ENCODE assay signal across 40 cellular contexts in the genomic region with DNA sequence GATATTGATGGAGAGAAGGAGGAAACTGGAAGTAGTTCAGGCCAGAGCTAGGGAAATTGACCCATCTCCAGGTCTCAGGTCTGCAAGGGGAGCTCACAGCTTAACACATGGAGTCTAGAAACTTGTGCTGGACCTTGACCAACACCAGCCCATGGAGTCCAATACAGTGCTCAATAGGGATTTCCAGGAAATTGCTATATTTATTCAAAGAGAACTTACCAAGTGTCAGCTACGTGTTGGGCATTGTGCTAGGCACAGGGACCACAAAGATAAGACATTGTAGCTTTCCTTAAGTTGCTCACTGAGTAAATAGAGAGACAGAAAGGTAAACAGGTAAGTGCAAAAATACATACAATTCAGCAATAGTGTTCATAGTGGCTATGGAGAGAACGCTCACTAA.
"Had no signal": no experiment of that assay in that cellular context is flagged by ENCODE, and none has a peak within 500 bp of the region (broad histone marks: within the 10 kb centered on the region; RNA-seq: fewer than 3 reads in every experiment).

No MANE protein-coding gene starts in this region.

- H3K4me1 ChIP-seq: ascending aorta, body of pancreas, breast epithelium had no signal

- ATAC-seq: activated naive CD4-positive, alpha-beta T cell treated with anti-CD3 and anti-CD28 coated beads, Interleukin-2, amount 50 U/mL, for 72 hours; activated naive CD8-positive, alpha-beta T cell treated with anti-CD3 and anti-CD28 coated beads, Interleukin-2, amount 50 U/mL, for 24 hours; activated T-cell treated with anti-CD3 and anti-CD28 coated beads, Interleukin-2, amount 50 U/mL, for 4 hours; activated T-cell treated with anti-CD3 and anti-CD28 coated beads, Interleukin-2, amount 50 U/mL, for 72 hours; activated T-helper 17 cell treated with anti-CD3 and anti-CD28 coated beads, Interleukin-2, amount 50 U/mL, for 72 hours; body of pancreas had no signal

- H3K27ac Mint-ChIP-seq: activated naive CD4-positive, alpha-beta T cell treated with anti-CD3 and anti-CD28 coated beads for 36 hours; activated naive CD4-positive, alpha-beta T cell treated with anti-CD3 and anti-CD28 coated beads, Interleukin-2, amount 10 ng/mL, durations not matched to agents 7 days and 5 days; activated naive CD4-positive, alpha-beta T cell treated with anti-CD3 and anti-CD28 coated beads, Interleukin-2, amount 50 U/mL, for 24 hours; activated naive CD4-positive, alpha-beta T cell treated with anti-CD3 and anti-CD28 coated beads, Interleukin-2, amount 50 U/mL, for 72 hours; activated naive CD8-positive, alpha-beta T cell; activated naive CD8-positive, alpha-beta T cell treated with anti-CD3 and anti-CD28 coated beads for 36 hours; activated naive CD8-positive, alpha-beta T cell treated with anti-CD3 and anti-CD28 coated beads, Interleukin-2, amount 10 ng/mL, durations not matched to agents 7 days and 5 days; activated naive CD8-positive, alpha-beta T cell treated with anti-CD3 and anti-CD28 coated beads, Interleukin-2, amount 50 U/mL, for 24 hours; activated T-cell treated with anti-CD3 and anti-CD28 coated beads, Interleukin-2, amount 50 U/mL, for 24 hours; activated T-cell treated with anti-CD3 and anti-CD28 coated beads, Interleukin-2, amount 50 U/mL, for 72 hours; activated T-helper 1 cell treated with anti-CD3 and anti-CD28 coated beads, Interleukin-12 subunit alpha, Interleukin-12 subunit beta, Interleukin-2, Interleukin-4 antibody, amounts not matched to agents 30 ng/mL and 10 ng/mL and 1 ng/mL, durations not matched to agents 14 hours and 24 hours and 36 hours; activated T-helper 17 cell treated with anti-CD3 and anti-CD28 coated beads, Interleukin-2, amount 50 U/mL, for 72 hours; activated T-helper 2 cell treated with anti-CD3 and anti-CD28 coated beads, Interferon-gamma antibody, Interleukin-2, Interleukin-4, amounts not matched to agents 10 μg/mL and 5 μg/mL and 100 μg/mL, durations not matched to agents 14 hours and 24 hours and 36 hours had no signal

- FAIRE-seq: astrocyte, bronchial epithelial cell had no signal

- H3K4me3 ChIP-seq: adrenal gland, ascending aorta, body of pancreas, breast epithelium, cardiac muscle cell had no signal

- H3K27ac ChIP-seq: adrenal gland, ascending aorta, body of pancreas, brain microvascular endothelial cell, breast epithelium, cardiac muscle cell had no signal

- H3K36me3 Mint-ChIP-seq: activated naive CD4-positive, alpha-beta T cell treated with anti-CD3 and anti-CD28 coated beads, Interleukin-2, amount 10 ng/mL, durations not matched to agents 7 days and 5 days; activated naive CD4-positive, alpha-beta T cell treated with anti-CD3 and anti-CD28 coated beads, Interleukin-2, amount 50 U/mL, for 24 hours; activated naive CD4-positive, alpha-beta T cell treated with anti-CD3 and anti-CD28 coated beads, Interleukin-2, amount 50 U/mL, for 72 hours; activated naive CD8-positive, alpha-beta T cell; activated naive CD8-positive, alpha-beta T cell treated with anti-CD3 and anti-CD28 coated beads for 36 hours; activated naive CD8-positive, alpha-beta T cell treated with anti-CD3 and anti-CD28 coated beads, Interleukin-2, amount 10 ng/mL, durations not matched to agents 7 days and 5 days; brain had no signal

- H3K4me3 Mint-ChIP-seq: activated naive CD4-positive, alpha-beta T cell treated with anti-CD3 and anti-CD28 coated beads for 36 hours; activated naive CD4-positive, alpha-beta T cell treated with anti-CD3 and anti-CD28 coated beads, Interleukin-2, amount 10 ng/mL, durations not matched to agents 7 days and 5 days; activated naive CD4-positive, alpha-beta T cell treated with anti-CD3 and anti-CD28 coated beads, Interleukin-2, amount 50 U/mL, for 24 hours; activated naive CD8-positive, alpha-beta T cell; activated naive CD8-positive, alpha-beta T cell treated with anti-CD3 and anti-CD28 coated beads for 36 hours; activated naive CD8-positive, alpha-beta T cell treated with anti-CD3 and anti-CD28 coated beads, Interleukin-2, amount 10 ng/mL, durations not matched to agents 7 days and 5 days; activated naive CD8-positive, alpha-beta T cell treated with anti-CD3 and anti-CD28 coated beads, Interleukin-2, amount 50 U/mL, for 24 hours; activated T-cell treated with anti-CD3 and anti-CD28 coated beads, Interleukin-2, amount 50 U/mL, for 24 hours; activated T-cell treated with anti-CD3 and anti-CD28 coated beads, Interleukin-2, amount 50 U/mL, for 4 hours; activated T-cell treated with anti-CD3 and anti-CD28 coated beads, Interleukin-2, amount 50 U/mL, for 72 hours; activated T-helper 1 cell treated with anti-CD3 and anti-CD28 coated beads, Interleukin-12 subunit alpha, Interleukin-12 subunit beta, Interleukin-2, Interleukin-4 antibody, amounts not matched to agents 30 ng/mL and 10 ng/mL and 1 ng/mL, durations not matched to agents 14 hours and 24 hours and 36 hours; activated T-helper 17 cell treated with anti-CD3 and anti-CD28 coated beads, Interleukin-2, amount 50 U/mL, for 72 hours; central memory CD8-positive, alpha-beta T cell had no signal

- DNase-seq: activated effector memory CD4-positive, alpha-beta T cell treated with anti-CD3 and anti-CD28 coated beads, Interleukin-2, amount 50 U/mL, for 16 hours; activated effector memory CD4-positive, alpha-beta T cell treated with Interleukin-2 at 50 U/mL for 16 hours; activated gamma-delta T cell; activated gamma-delta T cell treated with Interleukin-2 at 50 U/mL for 16 hours; activated naive CD4-positive, alpha-beta T cell; activated naive CD4-positive, alpha-beta T cell treated with anti-CD3 and anti-CD28 coated beads for 36 hours; activated naive CD4-positive, alpha-beta T cell treated with anti-CD3 and anti-CD28 coated beads, Interleukin-2, amount 10 ng/mL, durations not matched to agents 7 days and 5 days; activated naive CD4-positive, alpha-beta T cell treated with anti-CD3 and anti-CD28 coated beads, Interleukin-2, amount 50 U/mL, for 16 hours; activated naive CD4-positive, alpha-beta T cell treated with Interleukin-2 at 50 U/mL for 16 hours; activated naive CD8-positive, alpha-beta T cell treated with anti-CD3 and anti-CD28 coated beads for 36 hours; activated naive CD8-positive, alpha-beta T cell treated with anti-CD3 and anti-CD28 coated beads, Interleukin-2, amount 10 ng/mL, durations not matched to agents 7 days and 5 days; activated naive CD8-positive, alpha-beta T cell treated with anti-CD3 and anti-CD28 coated beads, Interleukin-2, amount 50 U/mL, for 24 hours; activated T-cell treated with anti-CD3 and anti-CD28 coated beads, Interleukin-2, amount 50 U/mL, for 1 hour; activated T-cell treated with anti-CD3 and anti-CD28 coated beads, Interleukin-2, amount 50 U/mL, for 24 hours; activated T-cell treated with anti-CD3 and anti-CD28 coated beads, Interleukin-2, amount 50 U/mL, for 4 hours; activated T-cell treated with anti-CD3 and anti-CD28 coated beads, Interleukin-2, amount 50 U/mL, for 48 hours; activated T-cell treated with anti-CD3 and anti-CD28 coated beads, Interleukin-2, amount 50 U/mL, for 72 hours; adrenal gland; amniotic stem cell; amygdala; anterior cingulate cortex; aorta; body of pancreas; brain microvascular endothelial cell; caudate nucleus; central memory CD4-positive, alpha-beta T cell; cerebellar nuclear complex had no signal

- H3K27me3 ChIP-seq: adrenal gland, ascending aorta, body of pancreas, brain microvascular endothelial cell, breast epithelium, cardiac muscle cell had no signal

- H3K9me3 Mint-ChIP-seq: activated naive CD4-positive, alpha-beta T cell treated with anti-CD3 and anti-CD28 coated beads for 36 hours; activated naive CD4-positive, alpha-beta T cell treated with anti-CD3 and anti-CD28 coated beads, Interleukin-2, amount 10 ng/mL, durations not matched to agents 7 days and 5 days; activated naive CD4-positive, alpha-beta T cell treated with anti-CD3 and anti-CD28 coated beads, Interleukin-2, amount 50 U/mL, for 24 hours; activated naive CD4-positive, alpha-beta T cell treated with anti-CD3 and anti-CD28 coated beads, Interleukin-2, amount 50 U/mL, for 72 hours; activated naive CD8-positive, alpha-beta T cell treated with anti-CD3 and anti-CD28 coated beads for 36 hours; activated naive CD8-positive, alpha-beta T cell treated with anti-CD3 and anti-CD28 coated beads, Interleukin-2, amount 10 ng/mL, durations not matched to agents 7 days and 5 days; activated naive CD8-positive, alpha-beta T cell treated with anti-CD3 and anti-CD28 coated beads, Interleukin-2, amount 50 U/mL, for 24 hours; activated T-cell treated with anti-CD3 and anti-CD28 coated beads, Interleukin-2, amount 50 U/mL, for 24 hours; activated T-cell treated with anti-CD3 and anti-CD28 coated beads, Interleukin-2, amount 50 U/mL, for 4 hours; activated T-cell treated with anti-CD3 and anti-CD28 coated beads, Interleukin-2, amount 50 U/mL, for 72 hours; activated T-helper 1 cell treated with anti-CD3 and anti-CD28 coated beads, Interleukin-12 subunit alpha, Interleukin-12 subunit beta, Interleukin-2, Interleukin-4 antibody, amounts not matched to agents 30 ng/mL and 10 ng/mL and 1 ng/mL, durations not matched to agents 14 hours and 24 hours and 36 hours; activated T-helper 17 cell treated with anti-CD3 and anti-CD28 coated beads, Interleukin-2, amount 50 U/mL, for 72 hours; activated T-helper 2 cell treated with anti-CD3 and anti-CD28 coated beads, Interferon-gamma antibody, Interleukin-2, Interleukin-4, amounts not matched to agents 10 μg/mL and 5 μg/mL and 100 μg/mL, durations not matched to agents 14 hours and 24 hours and 36 hours; brain; central memory CD8-positive, alpha-beta T cell had no signal

- H3K36me3 ChIP-seq: adrenal gland, ascending aorta, brain microvascular endothelial cell, breast epithelium, cardiac muscle cell had no signal

- H3K9me3 ChIP-seq: adrenal gland, ascending aorta, body of pancreas, breast epithelium had no signal

- H3K4me1 Mint-ChIP-seq: activated naive CD4-positive, alpha-beta T cell treated with anti-CD3 and anti-CD28 coated beads, Interleukin-2, amount 10 ng/mL, durations not matched to agents 7 days and 5 days; activated naive CD4-positive, alpha-beta T cell treated with anti-CD3 and anti-CD28 coated beads, Interleukin-2, amount 50 U/mL, for 24 hours; activated naive CD8-positive, alpha-beta T cell treated with anti-CD3 and anti-CD28 coated beads for 36 hours; activated naive CD8-positive, alpha-beta T cell treated with anti-CD3 and anti-CD28 coated beads, Interleukin-2, amount 10 ng/mL, durations not matched to agents 7 days and 5 days; activated naive CD8-positive, alpha-beta T cell treated with anti-CD3 and anti-CD28 coated beads, Interleukin-2, amount 50 U/mL, for 24 hours; activated T-helper 17 cell treated with anti-CD3 and anti-CD28 coated beads, Interleukin-2, amount 50 U/mL, for 72 hours; central memory CD8-positive, alpha-beta T cell had no signal
